8 cellular contexts compared by ENCODE assay signal in the genomic region with DNA sequence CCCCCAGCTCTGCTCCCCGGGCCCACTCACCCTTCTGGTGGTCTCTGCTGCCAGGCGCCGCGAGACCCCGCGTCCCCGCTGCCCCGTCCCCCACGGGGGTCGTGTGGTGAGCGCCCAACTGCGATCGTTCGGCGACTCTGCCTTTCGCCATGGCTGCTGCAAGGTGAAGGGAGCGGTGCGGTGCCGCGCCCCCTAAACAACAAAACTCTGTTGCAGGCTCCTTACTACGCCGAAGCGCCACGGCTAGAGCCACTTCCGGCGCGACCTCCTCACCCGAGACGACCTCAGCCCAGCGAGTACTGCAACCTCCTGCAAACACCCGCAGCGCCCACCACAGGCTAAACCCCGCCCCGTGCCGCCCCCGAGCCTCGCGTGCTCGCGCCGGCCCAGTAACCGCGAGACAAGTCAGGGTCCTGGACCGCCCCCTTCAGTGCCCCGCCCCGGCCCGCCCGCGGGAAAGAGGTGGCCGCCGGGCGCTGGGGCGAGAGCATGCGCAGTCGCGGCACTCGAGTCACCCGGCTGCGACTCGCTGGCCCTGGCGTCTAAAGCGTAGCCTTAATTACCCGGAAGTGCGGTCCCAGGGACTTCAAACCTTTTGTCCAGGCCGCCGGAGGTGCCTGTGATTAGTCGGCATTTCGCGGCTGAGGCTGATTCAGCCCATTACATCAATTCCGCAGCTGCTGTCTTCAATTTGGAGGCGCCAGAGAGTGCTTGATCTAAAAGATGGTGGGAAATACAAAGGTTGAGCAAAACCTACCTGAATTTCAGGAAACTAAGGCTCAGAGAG. TPM values are rescaled to one million over a fixed set of nuclear protein-coding genes. Genes with fewer than 3 reads are reported as not detected.
DNase-seq lines count a peak whose midpoint lies in the region; ATAC-seq and TF ChIP-seq lines count a peak whose summit lies in the region.

A gene with protein sequence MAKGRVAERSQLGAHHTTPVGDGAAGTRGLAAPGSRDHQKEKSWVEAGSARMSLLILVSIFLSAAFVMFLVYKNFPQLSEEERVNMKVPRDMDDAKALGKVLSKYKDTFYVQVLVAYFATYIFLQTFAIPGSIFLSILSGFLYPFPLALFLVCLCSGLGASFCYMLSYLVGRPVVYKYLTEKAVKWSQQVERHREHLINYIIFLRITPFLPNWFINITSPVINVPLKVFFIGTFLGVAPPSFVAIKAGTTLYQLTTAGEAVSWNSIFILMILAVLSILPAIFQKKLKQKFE (minus strand): TSS at position 303 of the 787 bp plus-strand sequence. CDS start 152 bp downstream, at position 151.

- peak within 1 kb of the TSS; percentile 89 for H4K91ac ChIP-seq in IMR-90 (ENCODE audit: insufficient read depth, low read depth, low read length)

- peak within 1 kb of the TSS; percentile 96 to 100 for H4K8ac ChIP-seq in IMR-90 (ENCODE audit: low read depth in 2 of 2, low read length in 2 of 2)

- H3K4me3 ChIP-seq in IMR-90 (ENCODE audit: insufficient read depth, low read depth, low read length) = peak within 1 kb of the TSS; percentile 59

- H2AFZ ChIP-seq in IMR-90 (replicated peaks; ENCODE audit: low read length, poor library complexity) = peak within 1 kb of the TSS; percentile 86

- H3K36me3 ChIP-seq in IMR-90 (ENCODE audit: control insufficient read depth, insufficient read depth, low read length) = no peaks in the 10 kb centered on the region; the same call in 1 of the 2 replicates

- H4K5ac ChIP-seq in IMR-90 (ENCODE audit: low read depth, low read length) = peak within 1 kb of the TSS; percentile 99

- DNase-seq in DMS 273 (lab: John Stamatoyannopoulos, UW; ENCODE audit: unreplicated experiment) (peak; percentile 97), IMR-90 (peak; percentile 98), OCI-M1 (lab: John Stamatoyannopoulos, UW) (peak; percentile 99), activated T-cell treated with anti-CD3 and anti-CD28 coated beads for 4 hours (peak; percentile 99), epithelial cell of prostate (ENCODE audit: low read depth, low spot score) (peak; percentile 90), mucosa of gallbladder (ENCODE audit: low spot score) (peak; percentile 97)
- DNase-seq in stimulated activated CD8-positive, alpha-beta memory T cell treated with anti-CD3 and anti-CD28 coated beads, Interleukin-4, amount 100 ng/mL, for 4 hours (ENCODE audit: low read depth in 2 of 2, low spot score in 1 of 2) = peak; percentile 99 to 100

- TF ChIP-seq POLR2A in IMR-90 (IDR thresholded peaks at IDR 0.05; ENCODE audit: low read depth, low read length) = peak; percentile 82

- peak within 1 kb of the TSS; percentile 86 for H3K4ac ChIP-seq in IMR-90 (ENCODE audit: low read depth, low read length)

- peak within 1 kb of the TSS; percentile 94 for H3K9ac ChIP-seq in IMR-90 (ENCODE audit: low read depth, low read length)

- peak within 1 kb of the TSS; percentile 80; the same call in 2 of the 3 replicates for H2BK15ac ChIP-seq in IMR-90 (ENCODE audit: low read depth, low read length)

- H3K4me1 ChIP-seq in IMR-90 (ENCODE audit: control insufficient read depth, insufficient read depth, low read length) = peaks cover 4% of the 10 kb centered on the region

- H3K27ac ChIP-seq in IMR-90 (ENCODE audit: insufficient read depth, low read length) (peak within 1 kb of the TSS; percentile 83), epithelial cell of prostate (peak within 1 kb of the TSS; percentile 88)

- peak within 1 kb of the TSS; percentile 89 for H3K18ac ChIP-seq in IMR-90 (ENCODE audit: low read depth, low read length)

- peak within 1 kb of the TSS; percentile 96 for H3K4me2 ChIP-seq in IMR-90 (ENCODE audit: low read depth, low read length)

- peak within 1 kb of the TSS; percentile 88 for H2AK9ac ChIP-seq in IMR-90 (replicated peaks; ENCODE audit: low read depth, low read length, poor library complexity)

- intact Hi-C loops in IMR-90 (cut with micrococcal nuclease) = loop anchor here (1.0 to 5.0 kb wide), 2 partner anchors 50 to 73 kb away; no protein-coding TSS in a partner anchor

- BruUV-seq in IMR-90 (replicated peaks; lab: Mats Ljungman, UMichigan) = no TSS peak

- dilution Hi-C loops in IMR-90 (cut with HindIII; ENCODE audit: low sequenced_read_pairs, unreplicated experiment) = no loop called here

- H2AK5ac ChIP-seq in IMR-90 (ENCODE audit: low read depth, low read length) = peak within 1 kb of the TSS; percentile 93

- peak; percentile 96 for ATAC-seq in GM21528 (IDR thresholded peaks at IDR 0.05; ENCODE audit: low FRiP score, unreplicated experiment)
- peak; percentile 99 for ATAC-seq in IMR-90 (ENCODE audit: low read depth)

- H4K20me1 ChIP-seq in IMR-90 (ENCODE audit: insufficient read depth, low read length) = peaks cover 18% of the 10 kb centered on the region; the same call in 1 of the 2 replicates

- peak within 1 kb of the TSS; percentile 35 for H2BK20ac ChIP-seq in IMR-90 (ENCODE audit: low read depth, low read length)

- H2BK5ac ChIP-seq in IMR-90 (ENCODE audit: low read depth, low read length, poor library complexity, severe bottlenecking) = peak within 1 kb of the TSS; percentile 88

- 2% methylated on average over 19 of the region's 71 CpGs; no CpG with 5 or more reads in 1 of the 2 experiments for WGBS in IMR-90 (ENCODE audit: extremely low coverage in 2 of 2, insufficient read length in 1 of 2), 2 experiments

- POLR2A ChIA-PET in IMR-90 (lab: Charles Lee; ENCODE audit: unreplicated experiment) = no interaction called here

- CTCF ChIA-PET in IMR-90 (lab: Yijun Ruan, JAX) = interaction anchor here (1.5 kb wide), 1 partner anchor 27 kb away, joined by 5 read pairs; no protein-coding TSS in a partner anchor

- H3K56ac ChIP-seq in IMR-90 (ENCODE audit: extremely low read depth, insufficient read depth, low read length) = peak within 1 kb of the TSS; percentile 84

- no peaks in the 10 kb centered on the region for H3K9me3 ChIP-seq in IMR-90 (ENCODE audit: control insufficient read depth, insufficient read depth, low read length)

- H3K27me3 ChIP-seq in IMR-90 (ENCODE audit: control insufficient read depth, insufficient read depth, low read length) = no peaks in the 10 kb centered on the region

- peak within 1 kb of the TSS; percentile 80 for H3K23ac ChIP-seq in IMR-90 (ENCODE audit: low read depth, low read length)

- peaks cover 13 to 36% of the 10 kb centered on the region in 2 experiments; a peak in 2 of 4 replicates for H3K79me1 ChIP-seq in IMR-90 (ENCODE audit: low read depth in 1 of 2, low read length in 2 of 2)

- in situ Hi-C loops in IMR-90 (cut with MboI; ENCODE audit: low sequenced_read_pairs) = no loop called here

- H3K14ac ChIP-seq in IMR-90 (replicated peaks; ENCODE audit: low read depth, low read length) = peak within 1 kb of the TSS; percentile 85

- peak; percentile 21; the same call in 1 of the 2 replicates for TF ChIP-seq CTCF in IMR-90 (conservative IDR thresholded peaks at IDR 0.05; ENCODE audit: low read depth, low read length)

- peaks cover 13% of the 10 kb centered on the region for H3K9me1 ChIP-seq in IMR-90 (ENCODE audit: insufficient read depth, low read length)

- H2BK120ac ChIP-seq in IMR-90 (ENCODE audit: low read depth, low read length) = peak within 1 kb of the TSS; percentile 73

- peak; percentile 25; the same call in 1 of the 2 replicates for TF ChIP-seq RAD21 in IMR-90 (IDR thresholded peaks at IDR 0.05; ENCODE audit: low read length)

TF ChIP-seq in IMR-90, 13 proteins besides CTCF, POLR2A, EP300 and RAD21:
- TF ChIP-seq MAFK (IDR thresholded peaks at IDR 0.05; ENCODE audit: low read depth, low read length) (peak; percentile 70), FOS (IDR thresholded peaks at IDR 0.05; ENCODE audit: low read depth, low read length) (peak; percentile 59), RCOR1 (IDR thresholded peaks at IDR 0.05; ENCODE audit: insufficient replicate concordance, low read length) (no peak), MAZ (IDR thresholded peaks at IDR 0.05; ENCODE audit: borderline replicate concordance, low read depth, low read length) (peak; percentile 57; the same call in 1 of the 2 replicates), BHLHE40 (IDR thresholded peaks at IDR 0.05; ENCODE audit: low read depth, low read length) (peak; percentile 64; the same call in 1 of the 2 replicates), CHD1 (IDR thresholded peaks at IDR 0.05; ENCODE audit: low read depth, low read length) (no peak), CEBPB (IDR thresholded peaks at IDR 0.05; ENCODE audit: low read depth, low read length) (peak; percentile 58), SMC3 (IDR thresholded peaks at IDR 0.05; ENCODE audit: low read depth, low read length) (no peak), NFE2L2 (IDR thresholded peaks at IDR 0.05; ENCODE audit: low read depth, low read length) (0 out of 2 replicates have a peak, but pooled peaks have one; percentile 29)
- TF ChIP-seq, protein P1, sequence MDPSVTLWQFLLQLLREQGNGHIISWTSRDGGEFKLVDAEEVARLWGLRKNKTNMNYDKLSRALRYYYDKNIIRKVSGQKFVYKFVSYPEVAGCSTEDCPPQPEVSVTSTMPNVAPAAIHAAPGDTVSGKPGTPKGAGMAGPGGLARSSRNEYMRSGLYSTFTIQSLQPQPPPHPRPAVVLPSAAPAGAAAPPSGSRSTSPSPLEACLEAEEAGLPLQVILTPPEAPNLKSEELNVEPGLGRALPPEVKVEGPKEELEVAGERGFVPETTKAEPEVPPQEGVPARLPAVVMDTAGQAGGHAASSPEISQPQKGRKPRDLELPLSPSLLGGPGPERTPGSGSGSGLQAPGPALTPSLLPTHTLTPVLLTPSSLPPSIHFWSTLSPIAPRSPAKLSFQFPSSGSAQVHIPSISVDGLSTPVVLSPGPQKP (IDR thresholded peaks at IDR 0.05; ENCODE audit: borderline replicate concordance, low read depth, low read length) = 0 out of 2 replicates have a peak, but pooled peaks have one; percentile 13
TF ChIP-seq in IMR-90: peak in this region for 7.

RNA-seq across cellular contexts. Expression of the gene that starts here (rescaled TPM):
- total RNA-seq in IMR-90 (2012; rRNA removed) (20.8 and 36.7 TPM in 2 replicates), mucosa of gallbladder (47.7 TPM)
- polyA plus RNA-seq in IMR-90 (2012; rRNA removed) = 20.8 and 21.5 TPM in 2 replicates
- 5.3 and 16.1 TPM in 2 replicates for polyA plus RNA-seq in IMR-90 (2012; cell fraction: cytosol; rRNA removed)
- 23.5 and 44.3 TPM in 2 replicates for polyA plus RNA-seq in IMR-90 (2012; cell fraction: nucleus; rRNA removed; ENCODE audit: low replicate concordance)

Comparison
In these comparisons a context has a peak if more than half of its experiments do, and no peak if none do; other contexts are left out.
1. Peak in every context shown above with its lines: DNase-seq, ATAC-seq, H3K4me3 ChIP-seq and H3K27ac ChIP-seq.